In the genomic region with DNA sequence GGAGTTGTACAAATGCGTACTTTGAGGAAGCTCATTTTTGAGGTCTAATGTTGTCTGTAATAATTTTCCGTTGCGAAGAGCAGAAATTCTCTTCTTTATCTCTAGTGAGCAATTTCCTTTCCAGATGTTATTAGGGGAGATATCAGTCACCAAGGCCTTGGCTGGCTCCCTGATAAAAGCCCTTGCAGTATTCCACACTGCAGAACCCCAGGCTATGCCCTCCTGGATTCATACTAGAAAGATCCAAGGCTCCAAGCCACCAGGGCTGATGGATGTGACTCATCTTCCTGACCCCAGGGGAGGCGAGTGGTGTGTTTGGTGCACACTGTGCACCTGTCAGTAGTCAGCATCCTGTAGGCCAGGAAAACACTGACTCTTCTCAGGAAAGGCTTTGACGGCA, we compare ENCODE assay signal across 1 cellular context.
A peak's percentile ranks its signal among the peaks of the same experiment; 100 is the strongest.
TF ChIP-seq lines count a peak whose summit lies in the region.

No MANE protein-coding gene starts in this region.

TF ChIP-seq in K562, 482 proteins besides CTCF, POLR2A, EP300 and RAD21 (continued from another document and continues in another):
- TF ChIP-seq, protein P1, sequence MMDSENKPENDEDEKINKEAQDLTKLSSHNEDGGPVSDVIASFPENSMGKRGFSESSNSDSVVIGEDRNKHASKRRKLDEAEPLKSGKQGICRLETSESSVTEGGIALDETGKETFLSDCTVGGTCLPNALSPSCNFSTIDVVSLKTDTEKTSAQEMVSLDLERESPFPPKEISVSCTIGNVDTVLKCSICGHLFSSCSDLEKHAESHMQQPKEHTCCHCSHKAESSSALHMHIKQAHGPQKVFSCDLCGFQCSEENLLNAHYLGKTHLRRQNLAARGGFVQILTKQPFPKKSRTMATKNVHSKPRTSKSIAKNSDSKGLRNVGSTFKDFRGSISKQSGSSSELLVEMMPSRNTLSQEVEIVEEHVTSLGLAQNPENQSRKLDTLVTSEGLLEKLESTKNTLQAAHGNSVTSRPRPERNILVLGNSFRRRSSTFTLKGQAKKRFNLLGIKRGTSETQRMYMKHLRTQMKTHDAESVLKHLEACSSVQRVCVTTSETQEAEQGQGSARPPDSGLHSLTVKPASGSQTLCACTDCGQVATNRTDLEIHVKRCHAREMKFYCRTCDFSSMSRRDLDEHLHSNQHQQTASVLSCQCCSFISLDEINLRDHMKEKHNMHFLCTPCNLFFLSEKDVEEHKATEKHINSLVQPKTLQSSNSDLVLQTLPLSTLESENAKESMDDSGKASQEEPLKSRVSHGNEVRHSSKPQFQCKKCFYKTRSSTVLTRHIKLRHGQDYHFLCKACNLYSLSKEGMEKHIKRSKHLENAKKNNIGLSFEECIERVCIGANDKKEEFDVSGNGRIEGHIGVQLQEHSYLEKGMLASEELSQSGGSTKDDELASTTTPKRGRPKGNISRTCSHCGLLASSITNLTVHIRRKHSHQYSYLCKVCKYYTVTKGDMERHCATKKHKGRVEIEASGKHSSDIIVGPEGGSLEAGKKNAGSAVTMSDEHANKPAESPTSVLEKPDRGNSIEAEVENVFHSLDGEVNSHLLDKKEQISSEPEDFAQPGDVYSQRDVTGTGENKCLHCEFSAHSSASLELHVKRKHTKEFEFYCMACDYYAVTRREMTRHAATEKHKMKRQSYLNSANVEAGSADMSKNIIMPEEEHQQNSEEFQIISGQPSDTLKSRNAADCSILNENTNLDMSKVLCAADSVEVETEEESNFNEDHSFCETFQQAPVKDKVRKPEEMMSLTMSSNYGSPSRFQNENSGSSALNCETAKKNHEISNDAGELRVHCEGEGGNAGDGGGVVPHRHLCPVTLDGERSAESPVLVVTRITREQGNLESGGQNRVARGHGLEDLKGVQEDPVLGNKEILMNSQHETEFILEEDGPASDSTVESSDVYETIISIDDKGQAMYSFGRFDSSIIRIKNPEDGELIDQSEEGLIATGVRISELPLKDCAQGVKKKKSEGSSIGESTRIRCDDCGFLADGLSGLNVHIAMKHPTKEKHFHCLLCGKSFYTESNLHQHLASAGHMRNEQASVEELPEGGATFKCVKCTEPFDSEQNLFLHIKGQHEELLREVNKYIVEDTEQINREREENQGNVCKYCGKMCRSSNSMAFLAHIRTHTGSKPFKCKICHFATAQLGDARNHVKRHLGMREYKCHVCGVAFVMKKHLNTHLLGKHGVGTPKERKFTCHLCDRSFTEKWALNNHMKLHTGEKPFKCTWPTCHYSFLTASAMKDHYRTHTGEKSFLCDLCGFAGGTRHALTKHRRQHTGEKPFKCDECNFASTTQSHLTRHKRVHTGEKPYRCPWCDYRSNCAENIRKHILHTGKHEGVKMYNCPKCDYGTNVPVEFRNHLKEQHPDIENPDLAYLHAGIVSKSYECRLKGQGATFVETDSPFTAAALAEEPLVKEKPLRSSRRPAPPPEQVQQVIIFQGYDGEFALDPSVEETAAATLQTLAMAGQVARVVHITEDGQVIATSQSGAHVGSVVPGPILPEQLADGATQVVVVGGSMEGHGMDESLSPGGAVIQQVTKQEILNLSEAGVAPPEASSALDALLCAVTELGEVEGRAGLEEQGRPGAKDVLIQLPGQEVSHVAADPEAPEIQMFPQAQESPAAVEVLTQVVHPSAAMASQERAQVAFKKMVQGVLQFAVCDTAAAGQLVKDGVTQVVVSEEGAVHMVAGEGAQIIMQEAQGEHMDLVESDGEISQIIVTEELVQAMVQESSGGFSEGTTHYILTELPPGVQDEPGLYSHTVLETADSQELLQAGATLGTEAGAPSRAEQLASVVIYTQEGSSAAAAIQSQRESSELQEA (IDR thresholded peaks at IDR 0.05; ENCODE audit: low read depth): no peak
- TF ChIP-seq SNAPC5 (CRISPR knock-in tag; IDR thresholded peaks at IDR 0.05): no peak
- peak in 1 of 2 experiments; percentile 73; a peak in 1 of 4 replicates for TF ChIP-seq RCOR1 (IDR thresholded peaks at IDR 0.05; ENCODE audit: borderline replicate concordance in 1 of 2, low read depth in 2 of 2, low read length in 2 of 2)
- no peak for TF ChIP-seq SMAD4 (CRISPR knock-in tag; conservative IDR thresholded peaks at IDR 0.05)
- no peak for TF ChIP-seq ZNF23 (CRISPR knock-in tag; IDR thresholded peaks at IDR 0.05)
- no peak for TF ChIP-seq ZNF766 (CRISPR knock-in tag; conservative IDR thresholded peaks at IDR 0.05)
- TF ChIP-seq ZNF311 (CRISPR knock-in tag; IDR thresholded peaks at IDR 0.05): peak; percentile 12; the same call in 1 of the 2 replicates
- TF ChIP-seq SOX6 (IDR thresholded peaks at IDR 0.05): no peak
- no peak for TF ChIP-seq ZNF165 (CRISPR knock-in tag; IDR thresholded peaks at IDR 0.05; ENCODE audit: borderline replicate concordance)
- peak; percentile 66; the same call in 1 of the 2 replicates for TF ChIP-seq JUN (IDR thresholded peaks at IDR 0.05; ENCODE audit: borderline replicate concordance, low read depth, low read length)
- no peak for TF ChIP-seq JUN (CRISPR knock-in tag; IDR thresholded peaks at IDR 0.05; ENCODE audit: borderline replicate concordance)
- TF ChIP-seq, protein P2, sequence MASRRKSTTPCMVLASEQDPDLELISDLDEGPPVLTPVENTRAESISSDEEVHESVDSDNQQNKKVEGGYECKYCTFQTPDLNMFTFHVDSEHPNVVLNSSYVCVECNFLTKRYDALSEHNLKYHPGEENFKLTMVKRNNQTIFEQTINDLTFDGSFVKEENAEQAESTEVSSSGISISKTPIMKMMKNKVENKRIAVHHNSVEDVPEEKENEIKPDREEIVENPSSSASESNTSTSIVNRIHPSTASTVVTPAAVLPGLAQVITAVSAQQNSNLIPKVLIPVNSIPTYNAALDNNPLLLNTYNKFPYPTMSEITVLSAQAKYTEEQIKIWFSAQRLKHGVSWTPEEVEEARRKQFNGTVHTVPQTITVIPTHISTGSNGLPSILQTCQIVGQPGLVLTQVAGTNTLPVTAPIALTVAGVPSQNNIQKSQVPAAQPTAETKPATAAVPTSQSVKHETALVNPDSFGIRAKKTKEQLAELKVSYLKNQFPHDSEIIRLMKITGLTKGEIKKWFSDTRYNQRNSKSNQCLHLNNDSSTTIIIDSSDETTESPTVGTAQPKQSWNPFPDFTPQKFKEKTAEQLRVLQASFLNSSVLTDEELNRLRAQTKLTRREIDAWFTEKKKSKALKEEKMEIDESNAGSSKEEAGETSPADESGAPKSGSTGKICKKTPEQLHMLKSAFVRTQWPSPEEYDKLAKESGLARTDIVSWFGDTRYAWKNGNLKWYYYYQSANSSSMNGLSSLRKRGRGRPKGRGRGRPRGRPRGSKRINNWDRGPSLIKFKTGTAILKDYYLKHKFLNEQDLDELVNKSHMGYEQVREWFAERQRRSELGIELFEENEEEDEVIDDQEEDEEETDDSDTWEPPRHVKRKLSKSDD (conservative IDR thresholded peaks at IDR 0.05; ENCODE audit: low read length): no peak
- TF ChIP-seq, protein P3, sequence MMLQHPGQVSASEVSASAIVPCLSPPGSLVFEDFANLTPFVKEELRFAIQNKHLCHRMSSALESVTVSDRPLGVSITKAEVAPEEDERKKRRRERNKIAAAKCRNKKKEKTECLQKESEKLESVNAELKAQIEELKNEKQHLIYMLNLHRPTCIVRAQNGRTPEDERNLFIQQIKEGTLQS (IDR thresholded peaks at IDR 0.05): peak; percentile 55; the same call in 1 of the 2 replicates
- TF ChIP-seq, protein P3 (CRISPR knock-in tag; conservative IDR thresholded peaks at IDR 0.05): no peak
- peak; percentile 79 for TF ChIP-seq JUND (IDR thresholded peaks at IDR 0.05; ENCODE audit: borderline replicate concordance, low read depth, low read length)
- peak; percentile 63; the same call in 1 of the 3 replicates for TF ChIP-seq JUND (tag; IDR thresholded peaks at IDR 0.05; ENCODE audit: borderline replicate concordance, low read depth, low read length)
- no peak for TF ChIP-seq NR1H2 (CRISPR knock-in tag; IDR thresholded peaks at IDR 0.05)
- no peak for TF ChIP-seq THAP12 (CRISPR knock-in tag; IDR thresholded peaks at IDR 0.05)
- TF ChIP-seq KLF10 (CRISPR knock-in tag; IDR thresholded peaks at IDR 0.05): no peak
- peak; percentile 74 for TF ChIP-seq ARID1B (IDR thresholded peaks at IDR 0.05)
- TF ChIP-seq FOSL1 (tag; conservative IDR thresholded peaks at IDR 0.05): peak; percentile 83
- TF ChIP-seq, protein P4, sequence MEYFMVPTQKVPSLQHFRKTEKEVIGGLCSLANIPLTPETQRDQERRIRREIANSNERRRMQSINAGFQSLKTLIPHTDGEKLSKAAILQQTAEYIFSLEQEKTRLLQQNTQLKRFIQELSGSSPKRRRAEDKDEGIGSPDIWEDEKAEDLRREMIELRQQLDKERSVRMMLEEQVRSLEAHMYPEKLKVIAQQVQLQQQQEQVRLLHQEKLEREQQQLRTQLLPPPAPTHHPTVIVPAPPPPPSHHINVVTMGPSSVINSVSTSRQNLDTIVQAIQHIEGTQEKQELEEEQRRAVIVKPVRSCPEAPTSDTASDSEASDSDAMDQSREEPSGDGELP (CRISPR knock-in tag; IDR thresholded peaks at IDR 0.05; ENCODE audit: borderline replicate concordance): no peak
- peak; percentile 78 for TF ChIP-seq CBFA2T3 (IDR thresholded peaks at IDR 0.05)
- TF ChIP-seq ZNF133 (CRISPR knock-in tag; IDR thresholded peaks at IDR 0.05): no peak
- no peak for TF ChIP-seq NFE2 (IDR thresholded peaks at IDR 0.05; ENCODE audit: low read depth)
- no peak for TF ChIP-seq RBM17 (IDR thresholded peaks at IDR 0.05; ENCODE audit: borderline replicate concordance, low read depth, low read length)
- TF ChIP-seq PPARD (CRISPR knock-in tag; IDR thresholded peaks at IDR 0.05): no peak
- TF ChIP-seq TAL1 (IDR thresholded peaks at IDR 0.05): peak; percentile 48
- TF ChIP-seq NR4A1 (CRISPR knock-in tag; IDR thresholded peaks at IDR 0.05): no peak
- TF ChIP-seq NR4A1 (tag; IDR thresholded peaks at IDR 0.05): 0 out of 2 replicates have a peak, but pooled peaks have one; percentile 29
- no peak for TF ChIP-seq SMC3 (conservative IDR thresholded peaks at IDR 0.05; ENCODE audit: insufficient read depth, low read depth, low read length)
- no peak for TF ChIP-seq FOXJ3 (CRISPR knock-in tag; IDR thresholded peaks at IDR 0.05)
- TF ChIP-seq, protein P5, sequence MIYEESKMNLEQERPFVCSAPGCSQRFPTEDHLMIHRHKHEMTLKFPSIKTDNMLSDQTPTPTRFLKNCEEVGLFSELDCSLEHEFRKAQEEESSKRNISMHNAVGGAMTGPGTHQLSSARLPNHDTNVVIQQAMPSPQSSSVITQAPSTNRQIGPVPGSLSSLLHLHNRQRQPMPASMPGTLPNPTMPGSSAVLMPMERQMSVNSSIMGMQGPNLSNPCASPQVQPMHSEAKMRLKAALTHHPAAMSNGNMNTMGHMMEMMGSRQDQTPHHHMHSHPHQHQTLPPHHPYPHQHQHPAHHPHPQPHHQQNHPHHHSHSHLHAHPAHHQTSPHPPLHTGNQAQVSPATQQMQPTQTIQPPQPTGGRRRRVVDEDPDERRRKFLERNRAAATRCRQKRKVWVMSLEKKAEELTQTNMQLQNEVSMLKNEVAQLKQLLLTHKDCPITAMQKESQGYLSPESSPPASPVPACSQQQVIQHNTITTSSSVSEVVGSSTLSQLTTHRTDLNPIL (CRISPR knock-in tag; IDR thresholded peaks at IDR 0.05): no peak
- no peak for TF ChIP-seq SRSF3 (IDR thresholded peaks at IDR 0.05; ENCODE audit: insufficient read depth, low read length)
- TF ChIP-seq SRSF1 (IDR thresholded peaks at IDR 0.05; ENCODE audit: low read depth, low read length): no peak
- TF ChIP-seq KLF16 (IDR thresholded peaks at IDR 0.05): 0 out of 2 replicates have a peak, but pooled peaks have one; percentile 50
- no peak for TF ChIP-seq ZNF561 (CRISPR knock-in tag; conservative IDR thresholded peaks at IDR 0.05)
- peak; percentile 59; the same call in 1 of the 2 replicates for TF ChIP-seq NCOR1 (IDR thresholded peaks at IDR 0.05)
- TF ChIP-seq CTBP1 (IDR thresholded peaks at IDR 0.05; ENCODE audit: borderline replicate concordance): peak; percentile 79
- no peak for TF ChIP-seq ILF3 (IDR thresholded peaks at IDR 0.05; ENCODE audit: borderline replicate concordance)
- TF ChIP-seq CBFA2T2 (conservative IDR thresholded peaks at IDR 0.05): peak; percentile 69
- TF ChIP-seq TBP (optimal IDR thresholded peaks at IDR 0.05; ENCODE audit: low read depth, low read length): no peak
- TF ChIP-seq, protein P6, sequence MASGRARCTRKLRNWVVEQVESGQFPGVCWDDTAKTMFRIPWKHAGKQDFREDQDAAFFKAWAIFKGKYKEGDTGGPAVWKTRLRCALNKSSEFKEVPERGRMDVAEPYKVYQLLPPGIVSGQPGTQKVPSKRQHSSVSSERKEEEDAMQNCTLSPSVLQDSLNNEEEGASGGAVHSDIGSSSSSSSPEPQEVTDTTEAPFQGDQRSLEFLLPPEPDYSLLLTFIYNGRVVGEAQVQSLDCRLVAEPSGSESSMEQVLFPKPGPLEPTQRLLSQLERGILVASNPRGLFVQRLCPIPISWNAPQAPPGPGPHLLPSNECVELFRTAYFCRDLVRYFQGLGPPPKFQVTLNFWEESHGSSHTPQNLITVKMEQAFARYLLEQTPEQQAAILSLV (tag; IDR thresholded peaks at IDR 0.05): no peak
- TF ChIP-seq NR2C1 (IDR thresholded peaks at IDR 0.05): no peak
- no peak for TF ChIP-seq NR2C1 (tag; IDR thresholded peaks at IDR 0.05)
- no peak for TF ChIP-seq NBN (IDR thresholded peaks at IDR 0.05; ENCODE audit: low read depth)
- no peak for TF ChIP-seq TAF1 (IDR thresholded peaks at IDR 0.05; ENCODE audit: control insufficient read depth, extremely low read depth, insufficient read depth, low read length, severe bottlenecking)
- no peak for TF ChIP-seq XRCC5 (IDR thresholded peaks at IDR 0.05; ENCODE audit: low read depth, low read length)
- TF ChIP-seq NEUROD1 (IDR thresholded peaks at IDR 0.05; ENCODE audit: borderline replicate concordance, low read depth, low read length, partially characterized antibody): no peak
- TF ChIP-seq BRF1 (IDR thresholded peaks at IDR 0.05; ENCODE audit: borderline replicate concordance, extremely low read depth, insufficient read length): no peak
- no peak for TF ChIP-seq MAFG (tag; conservative IDR thresholded peaks at IDR 0.05)
- no peak for TF ChIP-seq RFX7 (CRISPR knock-in tag; IDR thresholded peaks at IDR 0.05)
- peak; percentile 80 for TF ChIP-seq TEAD4 (IDR thresholded peaks at IDR 0.05; ENCODE audit: low read length)
- no peak for TF ChIP-seq TEAD4 (CRISPR knock-in tag; IDR thresholded peaks at IDR 0.05; ENCODE audit: borderline replicate concordance)
